20 cellular contexts compared by ENCODE assay signal in genomic region chr1:117782056-117782455, GRCh38.
DNase-seq lines count a peak whose midpoint lies in the region; ATAC-seq and TF ChIP-seq lines count a peak whose summit lies in the region.
"Had no signal": no experiment of that assay in that cellular context is flagged by ENCODE, and none has a peak within 500 bp of the region (broad histone marks: within the 10 kb centered on the region; RNA-seq: fewer than 3 reads in every experiment).

No MANE protein-coding gene starts in this region.

- H3K27ac Mint-ChIP-seq in glutamatergic neuron (ENCODE audit: unreplicated experiment) (peak overlapping the region; percentile 96), neural progenitor cell (no peak overlapping the region)
- H3K27ac Mint-ChIP-seq in activated CD8-positive, alpha-beta memory T cell treated with anti-CD3 and anti-CD28 coated beads, Interleukin-2, amount 10 ng/mL, durations not matched to agents 7 days and 5 days, result no peak overlapping the region
- H3K27ac Mint-ChIP-seq: B cell; CD4-positive, alpha-beta T cell had no signal

- H3K27me3 ChIP-seq in neural progenitor cell, result no peaks in the 10 kb centered on the region

- DNase-seq in NCI-H2171 treated with DMSO at 0.1 percent for 48 hours (lab: John Stamatoyannopoulos, UW), result peak; percentile 18
- no peak for DNase-seq in NCI-H2171 (lab: John Stamatoyannopoulos, UW)
- peak; percentile 4 for DNase-seq in NCI-H69 (lab: John Stamatoyannopoulos, UW)
- no peak for DNase-seq in glutamatergic neuron
- no peak for DNase-seq in neural progenitor cell (ENCODE audit: low spot score)
- DNase-seq in activated CD8-positive, alpha-beta memory T cell treated with anti-CD3 and anti-CD28 coated beads, Interleukin-2, amount 10 ng/mL, durations not matched to agents 7 days and 5 days, result no peak
- no peak for DNase-seq in activated T-cell treated with anti-CD3 and anti-CD28 coated beads, Interleukin-2, amount 50 U/mL, for 48 hours
- no peak for DNase-seq in NCI-H2029 treated with DMSO at 0.1 percent for 48 hours (lab: John Stamatoyannopoulos, UW)
- DNase-seq: Calu3; CD4-positive, alpha-beta T cell; DMS79; GM23248; KBM-7; NCI-H1436; NCI-H2081; NCI-H510A treated with DMSO at 0.1 percent for 48 hours; NK-92 treated with Interleukin-12 subunit alpha and Interleukin-12 subunit beta, amount 100 ng/mL, for 24 hours; RPMI8226 had no signal

- no peak for ATAC-seq in activated CD8-positive, alpha-beta memory T cell treated with anti-CD3 and anti-CD28 coated beads, Interleukin-2, amount 10 ng/mL, durations not matched to agents 7 days and 5 days

- no peak overlapping the region for H3K27ac ChIP-seq in neural progenitor cell
- H3K27ac ChIP-seq: 22Rv1, GM23248 had no signal

- H3K36me3 ChIP-seq in neural progenitor cell, result no peaks in the 10 kb centered on the region

- peaks cover 38% of the 10 kb centered on the region for H3K4me1 Mint-ChIP-seq in glutamatergic neuron (ENCODE audit: low read depth, unreplicated experiment)
- H3K4me1 Mint-ChIP-seq in neural progenitor cell, result no peaks in the 10 kb centered on the region
- peaks cover 6% of the 10 kb centered on the region for H3K4me1 Mint-ChIP-seq in activated CD8-positive, alpha-beta memory T cell treated with anti-CD3 and anti-CD28 coated beads, Interleukin-2, amount 10 ng/mL, durations not matched to agents 7 days and 5 days

- H4K20me1 ChIP-seq in neural progenitor cell (ENCODE audit: low read depth), result no peaks in the 10 kb centered on the region

- H3K79me2 ChIP-seq in neural progenitor cell (ENCODE audit: low read depth), result no peaks in the 10 kb centered on the region

- no peak overlapping the region for H3K4me2 ChIP-seq in neural progenitor cell

- peak overlapping the region; percentile 80 for H3K4me3 Mint-ChIP-seq in glutamatergic neuron (ENCODE audit: unreplicated experiment)
- H3K4me3 Mint-ChIP-seq in neural progenitor cell, result no peak overlapping the region
- no peak overlapping the region for H3K4me3 Mint-ChIP-seq in activated CD8-positive, alpha-beta memory T cell treated with anti-CD3 and anti-CD28 coated beads, Interleukin-2, amount 10 ng/mL, durations not matched to agents 7 days and 5 days
- H3K4me3 Mint-ChIP-seq: B cell; CD4-positive, alpha-beta T cell had no signal

- peaks cover 14% of the 10 kb centered on the region for H3K9me3 Mint-ChIP-seq in glutamatergic neuron (ENCODE audit: unreplicated experiment)
- H3K9me3 Mint-ChIP-seq in neural progenitor cell, result no peaks in the 10 kb centered on the region
- H3K9me3 Mint-ChIP-seq in activated CD8-positive, alpha-beta memory T cell treated with anti-CD3 and anti-CD28 coated beads, Interleukin-2, amount 10 ng/mL, durations not matched to agents 7 days and 5 days (ENCODE audit: low read depth), result no peaks in the 10 kb centered on the region
- H3K9me3 Mint-ChIP-seq: CD4-positive, alpha-beta T cell had no signal

- no peaks in the 10 kb centered on the region for H3K4me1 ChIP-seq in neural progenitor cell

- peaks cover 4% of the 10 kb centered on the region for H3K27me3 Mint-ChIP-seq in glutamatergic neuron (ENCODE audit: unreplicated experiment)
- no peaks in the 10 kb centered on the region for H3K27me3 Mint-ChIP-seq in neural progenitor cell (ENCODE audit: insufficient read depth, low read depth)
- H3K27me3 Mint-ChIP-seq in activated CD8-positive, alpha-beta memory T cell treated with anti-CD3 and anti-CD28 coated beads, Interleukin-2, amount 10 ng/mL, durations not matched to agents 7 days and 5 days, result peaks cover 4% of the 10 kb centered on the region

- CTCF ChIA-PET in activated CD8-positive, alpha-beta memory T cell treated with anti-CD3 and anti-CD28 coated beads, Interleukin-2, amount 10 ng/mL, durations not matched to agents 7 days and 5 days (lab: Charles Lee), result interaction anchor here (1.0 kb wide), 1 partner anchor 247 kb away, joined by 4 read pairs; no protein-coding TSS in a partner anchor

- no peak for TF ChIP-seq CTCF in glutamatergic neuron (IDR thresholded peaks at IDR 0.05; ENCODE audit: partially characterized antibody, unreplicated experiment)
- no peak for TF ChIP-seq CTCF in neural progenitor cell (IDR thresholded peaks at IDR 0.05)

- H3K9ac ChIP-seq in neural progenitor cell, result no peak overlapping the region
- H3K9ac ChIP-seq: GM23248 had no signal

- H3F3A ChIP-seq in neural progenitor cell (ENCODE audit: low read depth), result no peaks in the 10 kb centered on the region

- peak overlapping the region; percentile 20 for H2AFZ ChIP-seq in neural progenitor cell (replicated peaks)

- H3K4me3 ChIP-seq in neural progenitor cell, result no peak overlapping the region
- H3K4me3 ChIP-seq: GM23248 had no signal

- no peaks in the 10 kb centered on the region for H3K9me3 ChIP-seq in neural progenitor cell (ENCODE audit: low read depth)

- H3K36me3 Mint-ChIP-seq in glutamatergic neuron (ENCODE audit: unreplicated experiment) (peaks cover 6% of the 10 kb centered on the region), neural progenitor cell (no peaks in the 10 kb centered on the region)
- peaks cover 1% of the 10 kb centered on the region for H3K36me3 Mint-ChIP-seq in activated CD8-positive, alpha-beta memory T cell treated with anti-CD3 and anti-CD28 coated beads, Interleukin-2, amount 10 ng/mL, durations not matched to agents 7 days and 5 days

Comparison
In these comparisons a context has a peak if more than half of its experiments do, and no peak if none do; other contexts are left out.
1. DNase-seq: peak in NCI-H2171 treated with DMSO at 0.1 percent for 48 hours (single experiment) and NCI-H69 (single experiment); none in NCI-H2171 (single experiment), glutamatergic neuron (single experiment), neural progenitor cell (single experiment), activated CD8-positive, alpha-beta memory T cell treated with anti-CD3 and anti-CD28 coated beads, Interleukin-2, amount 10 ng/mL, durations not matched to agents 7 days and 5 days (single experiment), activated T-cell treated with anti-CD3 and anti-CD28 coated beads, Interleukin-2, amount 50 U/mL, for 48 hours (0 of 2) and NCI-H2029 treated with DMSO at 0.1 percent for 48 hours (single experiment).